Comparison of ENCODE assay signal across 8 cellular contexts in the genomic region with DNA sequence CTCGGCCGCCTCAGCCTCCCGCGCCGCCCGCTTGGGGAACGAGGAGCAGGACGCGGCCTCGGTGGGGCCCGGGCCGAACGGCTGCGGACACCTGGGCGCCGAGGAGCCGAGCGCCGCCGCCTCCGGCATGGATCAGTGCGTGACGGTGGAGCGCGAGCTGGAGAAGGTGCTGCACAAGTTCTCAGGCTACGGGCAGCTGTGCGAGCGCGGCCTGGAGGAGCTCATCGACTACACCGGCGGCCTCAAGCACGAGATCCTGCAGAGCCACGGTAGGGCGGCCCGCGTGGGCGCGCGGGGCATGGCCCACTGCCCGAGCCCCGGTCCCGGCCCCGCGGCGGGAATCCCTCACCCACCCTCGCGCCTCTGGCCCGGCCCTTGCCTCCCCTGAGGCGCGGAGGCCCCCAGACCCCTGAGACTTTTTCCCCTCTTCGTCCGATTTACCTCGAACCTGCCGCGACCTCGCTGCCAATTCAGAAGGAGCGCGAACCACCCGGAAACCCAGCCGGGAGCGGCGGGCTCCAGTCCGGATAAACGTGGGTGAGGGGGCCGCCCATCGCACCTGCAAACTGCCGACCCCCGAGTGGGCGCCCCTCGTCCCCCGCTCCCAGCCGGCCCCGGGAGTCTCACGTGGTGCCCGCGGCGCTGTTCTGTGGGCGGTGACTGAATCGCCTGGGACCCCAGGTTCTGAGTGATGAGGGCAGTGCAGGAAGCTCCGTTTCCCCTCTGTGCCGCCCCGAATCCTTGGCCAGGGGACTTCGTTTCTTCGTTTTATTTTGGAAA. TPM values are rescaled to one million over a fixed set of nuclear protein-coding genes. Genes with fewer than 3 reads are reported as not detected.
A peak's percentile ranks its signal among the peaks of the same experiment; 100 is the strongest.
DNase-seq lines count a peak whose midpoint lies in the region; ATAC-seq, FAIRE-seq and TF ChIP-seq lines count a peak whose summit lies in the region.
"Not testable (repeated sequence)": the region's sequence is repeated elsewhere in the genome, so short reads cannot be mapped to it uniquely, and the experiment has no call there.

No MANE protein-coding gene starts in this region.

- TF ChIP-seq EP300 in A549 (IDR thresholded peaks at IDR 0.05) = not testable (repeated sequence)

- POLR2A ChIA-PET in A549 (lab: Yijun Ruan, JAX) = not testable (repeated sequence)

- H3K27me3 ChIP-seq in OCI-LY1 (ENCODE audit: insufficient read depth, low read length) = not testable (repeated sequence)

- not testable (repeated sequence) for H3K79me2 ChIP-seq in OCI-LY1 (ENCODE audit: insufficient read depth, low read length)

- TF ChIP-seq RAD21 in A549 (conservative IDR thresholded peaks at IDR 0.05 in 1 of 2, IDR thresholded peaks at IDR 0.05 in 1 of 2) = not testable (repeated sequence)

- not testable (repeated sequence) for TF ChIP-seq POLR2A in A549 (IDR thresholded peaks at IDR 0.05; ENCODE audit: low read length); lower leg skin (IDR thresholded peaks at IDR 0.05)

- WGBS in A549 (ENCODE audit: missing lambda C conversion rate) = 0% methylated on average over 12 of the region's 85 CpGs
- 0% methylated on average over 11 to 12 of the region's 85 CpGs for WGBS in lower leg skin, 2 donors

- H3K9ac ChIP-seq in OCI-LY1 (ENCODE audit: low read length) = peak overlapping the region; percentile 73

- H3K4me2 ChIP-seq in A549 = peak overlapping the region; percentile 99
- H3K4me2 ChIP-seq in OCI-LY1 (ENCODE audit: low read length) = peak overlapping the region; percentile 87

- not testable (repeated sequence) for H4K20me1 ChIP-seq in OCI-LY1 (ENCODE audit: insufficient read depth, low read length)

- H3K9me2 ChIP-seq in OCI-LY1 (ENCODE audit: low read depth, low read length) = not testable (repeated sequence)

- H3K4me1 Mint-ChIP-seq in effector memory CD8-positive, alpha-beta T cell (ENCODE audit: low read depth in 2 of 2) = not testable (repeated sequence)

- not testable (repeated sequence) for H3K9me3 Mint-ChIP-seq in effector memory CD8-positive, alpha-beta T cell

- intact Hi-C loops in lower leg skin (cut with DNase I; ENCODE audit: low total_unique reads) = not testable (repeated sequence)

- H2AFZ ChIP-seq in OCI-LY1 (ENCODE audit: low read length) = not testable (repeated sequence)

- not testable (repeated sequence) for H3F3A ChIP-seq in OCI-LY1 (ENCODE audit: insufficient read depth, low read length)

- not testable (repeated sequence) for TF ChIP-seq CTCF in A549 (IDR thresholded peaks at IDR 0.05); OCI-LY1 (IDR thresholded peaks at IDR 0.05; ENCODE audit: low read length); lower leg skin (IDR thresholded peaks at IDR 0.05)

- peak overlapping the region; percentile 79 to 84 for H3K4me3 Mint-ChIP-seq in effector memory CD8-positive, alpha-beta T cell

- H3K27ac ChIP-seq in A549 (peak overlapping the region; percentile 94 to 97), OCI-LY1 (ENCODE audit: low read depth, low read length, poor library complexity, severe bottlenecking) (peak overlapping the region; percentile 54)

- H3K36me3 Mint-ChIP-seq in effector memory CD8-positive, alpha-beta T cell (ENCODE audit: insufficient read depth) = not testable (repeated sequence)

- H3K27ac Mint-ChIP-seq in effector memory CD8-positive, alpha-beta T cell = peak overlapping the region; percentile 44 to 68

- not testable (repeated sequence) for FAIRE-seq in A549 (lab: Jason Lieb, UNC)

- CTCF ChIA-PET in A549 (lab: Yijun Ruan, JAX) = not testable (repeated sequence)

- not testable (repeated sequence) for H3K9me3 ChIP-seq in A549; OCI-LY1 (ENCODE audit: low read length)

- ATAC-seq in A549 (peak; percentile 14 to 61), GM19035 (IDR thresholded peaks at IDR 0.05; ENCODE audit: unreplicated experiment) (peak; percentile 30), HG03095 (IDR thresholded peaks at IDR 0.05; ENCODE audit: unreplicated experiment) (peak; percentile 25)
- ATAC-seq in effector memory CD8-positive, alpha-beta T cell (replicated peaks) = peak; percentile 39

- not testable (repeated sequence) for H3K4me1 ChIP-seq in A549; OCI-LY1 (ENCODE audit: insufficient read depth, low read length, severe bottlenecking)

- H3K36me3 ChIP-seq in OCI-LY1 (ENCODE audit: insufficient read depth, low read length) = not testable (repeated sequence)

- H3K4me3 ChIP-seq in A549 = peak overlapping the region; percentile 98
- peak overlapping the region; percentile 68 for H3K4me3 ChIP-seq in OCI-LY1 (ENCODE audit: low read depth, low read length, poor library complexity, severe bottlenecking)
- peak overlapping the region; percentile 65 for H3K4me3 ChIP-seq in lower leg skin (ENCODE audit: low read depth, poor library complexity, severe bottlenecking)

- not testable (repeated sequence) for H3K27me3 Mint-ChIP-seq in effector memory CD8-positive, alpha-beta T cell

- DNase-seq in A549 (ENCODE audit: low read depth in 1 of 2, low spot score in 1 of 2) (peak in 1 of 2 experiments; percentile 52), activated T-cell treated with anti-CD3 and anti-CD28 coated beads for 48 hours (ENCODE audit: low read depth) (peak; percentile 47), lower leg skin (ENCODE audit: low spot score in 2 of 2) (peak in 1 of 2 donors; percentile 90)
- peak; percentile 49 to 62 (median 52) for DNase-seq in effector memory CD8-positive, alpha-beta T cell
- peak; percentile 63 for DNase-seq in stimulated activated CD4-positive, alpha-beta T cell treated with anti-CD3 and anti-CD28 coated beads, Interleukin-15, amount 100 ng/mL, for 24 hours

RNA-seq across cellular contexts. Expression of a gene that starts 0.6 kb away (rescaled TPM):
- polyA plus RNA-seq in A549 (2011; rRNA removed) (28.0 and 32.6 TPM in 2 replicates), A549 (2017; fragmentation: RNase III; extraction: RNeasy Plus Mini Kit Qiagen cat#74134 plus additional on column Dnase treatment) (9.9 to 10.5 TPM (median 10.3 TPM) in 3 replicates)
- 7.2 and 8.4 TPM in 2 replicates for polyA plus RNA-seq in A549 (2012; cell fraction: cytosol; rRNA removed)
- 3.4 and 7.1 TPM in 2 replicates for polyA plus RNA-seq in A549 (2012; cell fraction: nucleus; rRNA removed)
- polyA minus RNA-seq in A549 (2011; rRNA and poly(A)+ RNA removed) = 44.0 and 50.7 TPM in 2 replicates
- total RNA-seq in lower leg skin = 10 to 100 TPM; 72.5 to 92.4 (median 85.8) TPM
